In genomic region chr11:112884012-112884767, GRCh38 we compare ENCODE assay signal across 21 cellular contexts.
DNase-seq lines count a peak whose midpoint lies in the region; ATAC-seq lines count a peak whose summit lies in the region.
"Had no signal": no experiment of that assay in that cellular context is flagged by ENCODE, and none has a peak within 500 bp of the region (broad histone marks: within the 10 kb centered on the region; RNA-seq: fewer than 3 reads in every experiment).

No MANE protein-coding gene starts in this region.

- H3K36me3 Mint-ChIP-seq in activated T-helper 1 cell treated with anti-CD3 and anti-CD28 coated beads, Interleukin-12 subunit alpha, Interleukin-12 subunit beta, Interleukin-2, Interleukin-4 antibody, amounts not matched to agents 30 ng/mL and 10 ng/mL and 1 ng/mL, durations not matched to agents 14 hours and 24 hours and 36 hours (ENCODE audit: low read depth) = no peaks in the 10 kb centered on the region

- no peak overlapping the region for H3K4me3 Mint-ChIP-seq in activated T-helper 1 cell treated with anti-CD3 and anti-CD28 coated beads, Interleukin-12 subunit alpha, Interleukin-12 subunit beta, Interleukin-2, Interleukin-4 antibody, amounts not matched to agents 30 ng/mL and 10 ng/mL and 1 ng/mL, durations not matched to agents 14 hours and 24 hours and 36 hours
- H3K4me3 Mint-ChIP-seq: activated CD8-positive, alpha-beta T cell treated with anti-CD3 and anti-CD28 coated beads, Interleukin-2, amount 10 ng/mL, durations not matched to agents 7 days and 5 days; activated T-cell treated with anti-CD3 and anti-CD28 coated beads, Interleukin-2, amount 50 U/mL, for 24 hours had no signal

- in situ Hi-C loops in GM23248 (cut with MboI) = no loop called here

- no peaks in the 10 kb centered on the region for H3K4me1 ChIP-seq in GM23248 (ENCODE audit: insufficient read depth)
- H3K4me1 ChIP-seq: SJCRH30 had no signal

- no peaks in the 10 kb centered on the region for H4K20me1 ChIP-seq in GM23248 (ENCODE audit: insufficient read depth)

- H3K4me2 ChIP-seq in GM23248 (ENCODE audit: unreplicated experiment) = no peak overlapping the region

- no peak overlapping the region for H3K27ac Mint-ChIP-seq in activated T-helper 1 cell treated with anti-CD3 and anti-CD28 coated beads, Interleukin-12 subunit alpha, Interleukin-12 subunit beta, Interleukin-2, Interleukin-4 antibody, amounts not matched to agents 30 ng/mL and 10 ng/mL and 1 ng/mL, durations not matched to agents 14 hours and 24 hours and 36 hours
- H3K27ac Mint-ChIP-seq: activated CD8-positive, alpha-beta T cell treated with anti-CD3 and anti-CD28 coated beads, Interleukin-2, amount 10 ng/mL, durations not matched to agents 7 days and 5 days; activated T-cell treated with anti-CD3 and anti-CD28 coated beads, Interleukin-2, amount 50 U/mL, for 24 hours had no signal

- H3K27me3 Mint-ChIP-seq in activated T-helper 1 cell treated with anti-CD3 and anti-CD28 coated beads, Interleukin-12 subunit alpha, Interleukin-12 subunit beta, Interleukin-2, Interleukin-4 antibody, amounts not matched to agents 30 ng/mL and 10 ng/mL and 1 ng/mL, durations not matched to agents 14 hours and 24 hours and 36 hours (ENCODE audit: insufficient read depth) = peaks cover 2% of the 10 kb centered on the region

- H3K27ac ChIP-seq in GM23248 (no peak overlapping the region), substantia nigra (ENCODE audit: low read depth, low read length, poor library complexity, severe bottlenecking) (peak overlapping the region; percentile 73)
- H3K27ac ChIP-seq: brain microvascular endothelial cell, gastroesophageal sphincter, SJCRH30 had no signal

- intact Hi-C loops in activated T-helper 1 cell treated with anti-CD3 and anti-CD28 coated beads, Interleukin-12 subunit alpha, Interleukin-12 subunit beta, Interleukin-2, Interleukin-4 antibody, amounts not matched to agents 30 ng/mL and 10 ng/mL and 1 ng/mL, durations not matched to agents 14 hours and 24 hours and 36 hours (cut with micrococcal nuclease) = no loop called here

- ATAC-seq in HG03135 (IDR thresholded peaks at IDR 0.05; ENCODE audit: unreplicated experiment) = no peak
- ATAC-seq: activated CD8-positive, alpha-beta T cell treated with anti-CD3 and anti-CD28 coated beads, Interleukin-2, amount 10 ng/mL, durations not matched to agents 7 days and 5 days; gastroesophageal sphincter had no signal

- H3F3A ChIP-seq in GM23248 (ENCODE audit: insufficient read depth) = no peaks in the 10 kb centered on the region

- peaks cover 26% of the 10 kb centered on the region for H3K4me1 Mint-ChIP-seq in activated T-helper 1 cell treated with anti-CD3 and anti-CD28 coated beads, Interleukin-12 subunit alpha, Interleukin-12 subunit beta, Interleukin-2, Interleukin-4 antibody, amounts not matched to agents 30 ng/mL and 10 ng/mL and 1 ng/mL, durations not matched to agents 14 hours and 24 hours and 36 hours (ENCODE audit: low read depth)

- H3K9me3 ChIP-seq in GM23248 (ENCODE audit: low read depth) = no peaks in the 10 kb centered on the region
- H3K9me3 ChIP-seq: gastroesophageal sphincter, SJCRH30 had no signal

- H3K79me2 ChIP-seq in GM23248 (ENCODE audit: insufficient read depth) = no peaks in the 10 kb centered on the region

- 25 to 29% methylated on average over 5 of the region's 5 CpGs for WGBS in GM23248 (ENCODE audit: low coverage in 1 of 2, low lambda C conversion rate in 2 of 2, missing lambda C conversion rate in 2 of 2), 2 experiments

- no peak overlapping the region for H2AFZ ChIP-seq in GM23248

- DNase-seq in GM23248 (peak; percentile 27), SW480 (ENCODE audit: low spot score) (peak; percentile 7), iris pigment epithelial cell (ENCODE audit: low read depth) (peak; percentile 11), substantia nigra (lab: John Stamatoyannopoulos, UW) (peak in 2 of 49 donors; percentile 20 to 29), T1000 (lab: John Stamatoyannopoulos, UW) (no peak), GM19238 (ENCODE audit: insufficient read length, low spot score) (no peak)
- DNase-seq in activated T-helper 1 cell treated with anti-CD3 and anti-CD28 coated beads, Interleukin-12 subunit alpha, Interleukin-12 subunit beta, Interleukin-2, Interleukin-4 antibody, amounts not matched to agents 30 ng/mL and 10 ng/mL and 1 ng/mL, durations not matched to agents 14 hours and 24 hours and 36 hours (ENCODE audit: low spot score) = no peak
- DNase-seq: activated CD4-positive, CD25-positive, alpha-beta regulatory T cell; activated CD8-positive, alpha-beta T cell treated with anti-CD3 and anti-CD28 coated beads, Interleukin-2, amount 10 ng/mL, durations not matched to agents 7 days and 5 days; activated naive CD4-positive, alpha-beta T cell treated with anti-CD3 and anti-CD28 coated beads, Interleukin-2, amount 50 U/mL, for 16 hours; activated T-cell treated with anti-CD3 and anti-CD28 coated beads, Interleukin-2, amount 50 U/mL, for 24 hours; brain microvascular endothelial cell; erythroblast; GOT3; midbrain; NCI-H1436 treated with DMSO at 0.1 percent for 48 hours; NCI-H2171 treated with DMSO at 0.1 percent for 48 hours; SJCRH30; stimulated activated CD4-positive, alpha-beta T cell treated with anti-CD3 and anti-CD28 coated beads, Interleukin-15, amount 100 ng/mL, for 24 hours had no signal

- no peaks in the 10 kb centered on the region for H3K36me3 ChIP-seq in GM23248 (ENCODE audit: low read depth)
- H3K36me3 ChIP-seq: brain microvascular endothelial cell, gastroesophageal sphincter, SJCRH30 had no signal

- no peak overlapping the region for H3K9ac ChIP-seq in GM23248

- H3K4me3 ChIP-seq in GM23248 = no peak overlapping the region
- H3K4me3 ChIP-seq: gastroesophageal sphincter, SJCRH30 had no signal

- H3K9me2 ChIP-seq in GM23248 (ENCODE audit: insufficient read depth) = no peaks in the 10 kb centered on the region

- H3K9me3 Mint-ChIP-seq in activated T-helper 1 cell treated with anti-CD3 and anti-CD28 coated beads, Interleukin-12 subunit alpha, Interleukin-12 subunit beta, Interleukin-2, Interleukin-4 antibody, amounts not matched to agents 30 ng/mL and 10 ng/mL and 1 ng/mL, durations not matched to agents 14 hours and 24 hours and 36 hours = no peaks in the 10 kb centered on the region
- H3K9me3 Mint-ChIP-seq: activated T-cell treated with anti-CD3 and anti-CD28 coated beads, Interleukin-2, amount 50 U/mL, for 24 hours had no signal

- no peaks in the 10 kb centered on the region for H3K27me3 ChIP-seq in GM23248 (replicated peaks; ENCODE audit: insufficient read depth)
- H3K27me3 ChIP-seq: brain microvascular endothelial cell, gastroesophageal sphincter, SJCRH30 had no signal

Comparison
In these comparisons a context has a peak if more than half of its experiments do, and no peak if none do; other contexts are left out.
1. DNase-seq: peak in GM23248 (single experiment), SW480 (single experiment) and iris pigment epithelial cell (single experiment); none in T1000 (single experiment), GM19238 (single experiment) and activated T-helper 1 cell treated with anti-CD3 and anti-CD28 coated beads, Interleukin-12 subunit alpha, Interleukin-12 subunit beta, Interleukin-2, Interleukin-4 antibody, amounts not matched to agents 30 ng/mL and 10 ng/mL and 1 ng/mL, durations not matched to agents 14 hours and 24 hours and 36 hours (single experiment).